Comparison of ENCODE assay signal across 27 cellular contexts in the genomic region with DNA sequence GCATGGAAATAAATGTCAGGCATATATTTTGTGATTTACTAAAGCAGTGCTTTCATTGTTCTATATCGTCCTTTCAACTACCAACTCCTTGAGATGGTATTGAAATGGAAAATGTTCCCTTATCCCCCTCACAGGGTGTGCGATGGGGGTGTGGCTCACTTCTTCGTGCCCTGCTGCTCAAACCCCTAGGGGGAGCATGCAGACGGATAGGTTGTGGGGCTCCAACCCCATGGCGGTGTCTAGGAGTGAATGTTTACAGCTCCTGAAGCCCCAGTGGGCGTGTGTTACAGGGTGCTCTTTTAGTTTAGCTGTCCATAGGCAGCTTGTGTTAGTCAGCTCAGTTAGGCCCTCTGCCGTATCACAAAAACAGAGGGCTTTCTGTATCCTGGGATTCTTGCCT.
"Had no signal": no experiment of that assay in that cellular context is flagged by ENCODE, and none has a peak within 500 bp of the region (broad histone marks: within the 10 kb centered on the region; RNA-seq: fewer than 3 reads in every experiment).

No MANE protein-coding gene starts in this region.

- H3K4me1 Mint-ChIP-seq: activated CD4-positive, alpha-beta T cell treated with anti-CD3 and anti-CD28 coated beads for 36 hours; activated naive CD8-positive, alpha-beta T cell treated with anti-CD3 and anti-CD28 coated beads, Interleukin-2, amount 10 ng/mL, durations not matched to agents 7 days and 5 days had no signal

- DNase-seq: activated CD4-positive, alpha-beta T cell treated with anti-CD3 and anti-CD28 coated beads for 36 hours; activated CD4-positive, alpha-beta T cell treated with anti-CD3 and anti-CD28 coated beads, Interleukin-2, amount 50 U/mL, for 1 hour; activated CD8-positive, alpha-beta memory T cell treated with anti-CD3 and anti-CD28 coated beads, Interleukin-2, amount 50 U/mL, for 4 hours; activated CD8-positive, alpha-beta T cell treated with anti-CD3 and anti-CD28 coated beads for 36 hours; activated naive CD4-positive, alpha-beta T cell treated with anti-CD3 and anti-CD28 coated beads, Interleukin-2, amount 50 U/mL, for 16 hours; activated naive CD8-positive, alpha-beta T cell treated with anti-CD3 and anti-CD28 coated beads, Interleukin-2, amount 10 ng/mL, durations not matched to agents 7 days and 5 days; activated T-cell treated with anti-CD3 and anti-CD28 coated beads, Interleukin-2, amount 50 U/mL, for 72 hours; adrenal gland; anterior cingulate cortex; caudate nucleus; Kasumi-1; NCI-H1105 treated with DMSO at 0.1 percent for 48 hours; NCI-H146; NCI-H187 treated with DMSO at 0.1 percent for 48 hours; NCI-H2081 treated with DMSO at 0.1 percent for 48 hours; NCI-H2227 treated with DMSO at 0.1 percent for 48 hours; NCI-H446 treated with DMSO at 0.1 percent for 48 hours; NCI-H524 treated with DMSO at 0.1 percent for 48 hours; NCI-H82; RPMI8226; SJCRH30; T-helper 1 cell had no signal

- H3K4me1 ChIP-seq: adrenal gland, breast epithelium, SJCRH30 had no signal

- H3K36me3 Mint-ChIP-seq: activated naive CD8-positive, alpha-beta T cell treated with anti-CD3 and anti-CD28 coated beads, Interleukin-2, amount 10 ng/mL, durations not matched to agents 7 days and 5 days had no signal

- H3K27ac Mint-ChIP-seq: activated CD4-positive, alpha-beta T cell treated with anti-CD3 and anti-CD28 coated beads for 36 hours; activated CD8-positive, alpha-beta T cell treated with anti-CD3 and anti-CD28 coated beads for 36 hours; activated naive CD8-positive, alpha-beta T cell treated with anti-CD3 and anti-CD28 coated beads, Interleukin-2, amount 10 ng/mL, durations not matched to agents 7 days and 5 days; activated T-cell treated with anti-CD3 and anti-CD28 coated beads, Interleukin-2, amount 50 U/mL, for 72 hours; activated T-helper 2 cell treated with anti-CD3 and anti-CD28 coated beads, Interferon-gamma antibody, Interleukin-2, Interleukin-4, amounts not matched to agents 10 μg/mL and 5 μg/mL and 100 μg/mL, durations not matched to agents 14 hours and 24 hours and 36 hours had no signal

- H3K27me3 ChIP-seq: adrenal gland, breast epithelium, SJCRH30 had no signal

- H3K9me3 ChIP-seq: adrenal gland, breast epithelium, SJCRH30, SK-N-SH had no signal

- H3K9me2 ChIP-seq: SK-N-SH had no signal

- H3K4me3 ChIP-seq: adrenal gland, breast epithelium, SJCRH30 had no signal

- H3K9me3 Mint-ChIP-seq: activated CD8-positive, alpha-beta T cell treated with anti-CD3 and anti-CD28 coated beads for 36 hours; activated naive CD8-positive, alpha-beta T cell treated with anti-CD3 and anti-CD28 coated beads, Interleukin-2, amount 10 ng/mL, durations not matched to agents 7 days and 5 days; activated T-cell treated with anti-CD3 and anti-CD28 coated beads, Interleukin-2, amount 50 U/mL, for 72 hours; activated T-helper 2 cell treated with anti-CD3 and anti-CD28 coated beads, Interferon-gamma antibody, Interleukin-2, Interleukin-4, amounts not matched to agents 10 μg/mL and 5 μg/mL and 100 μg/mL, durations not matched to agents 14 hours and 24 hours and 36 hours had no signal

- H3K4me2 ChIP-seq: SK-N-SH had no signal

- H3K27ac ChIP-seq: adrenal gland, breast epithelium, SJCRH30, VCaP had no signal

- H3K36me3 ChIP-seq: adrenal gland, breast epithelium, SJCRH30 had no signal

- H3K4me3 Mint-ChIP-seq: activated CD4-positive, alpha-beta T cell treated with anti-CD3 and anti-CD28 coated beads for 36 hours; activated CD8-positive, alpha-beta T cell treated with anti-CD3 and anti-CD28 coated beads for 36 hours; activated naive CD8-positive, alpha-beta T cell treated with anti-CD3 and anti-CD28 coated beads, Interleukin-2, amount 10 ng/mL, durations not matched to agents 7 days and 5 days; activated T-cell treated with anti-CD3 and anti-CD28 coated beads, Interleukin-2, amount 50 U/mL, for 72 hours had no signal

- H3K9ac ChIP-seq: SK-N-SH had no signal

- ATAC-seq: activated CD4-positive, alpha-beta T cell treated with anti-CD3 and anti-CD28 coated beads for 36 hours; activated CD8-positive, alpha-beta T cell treated with anti-CD3 and anti-CD28 coated beads for 36 hours; activated T-cell treated with anti-CD3 and anti-CD28 coated beads, Interleukin-2, amount 50 U/mL, for 72 hours; Right ventricle myocardium inferior had no signal

- H3K27me3 Mint-ChIP-seq: activated CD4-positive, alpha-beta T cell treated with anti-CD3 and anti-CD28 coated beads for 36 hours; activated CD8-positive, alpha-beta T cell treated with anti-CD3 and anti-CD28 coated beads for 36 hours; activated naive CD8-positive, alpha-beta T cell treated with anti-CD3 and anti-CD28 coated beads, Interleukin-2, amount 10 ng/mL, durations not matched to agents 7 days and 5 days had no signal
